Comparison of ENCODE assay signal across 39 cellular contexts in the genomic region with DNA sequence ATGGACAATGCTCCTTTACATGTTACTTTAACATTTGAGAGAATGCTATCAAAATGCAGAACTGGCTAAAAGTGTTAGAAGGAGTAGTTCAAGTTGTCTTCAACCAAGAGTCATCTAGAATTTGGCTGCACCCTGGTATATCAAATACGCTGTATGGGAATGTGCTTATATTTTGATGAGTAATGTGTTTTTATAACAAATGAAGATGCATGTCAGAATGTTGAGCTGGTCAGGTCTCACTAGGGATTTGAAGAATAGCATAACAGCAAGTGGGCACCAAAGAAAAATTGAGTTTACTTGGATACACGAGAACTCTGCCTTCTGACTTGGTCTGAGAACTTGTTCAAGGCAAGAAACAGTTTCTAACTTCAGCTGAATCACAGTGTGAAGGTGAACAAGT.
DNase-seq lines count a peak whose midpoint lies in the region; ATAC-seq, FAIRE-seq and TF ChIP-seq lines count a peak whose summit lies in the region.
"Had no signal": no experiment of that assay in that cellular context is flagged by ENCODE, and none has a peak within 500 bp of the region (broad histone marks: within the 10 kb centered on the region; RNA-seq: fewer than 3 reads in every experiment).

No MANE protein-coding gene starts in this region.

- intact Hi-C loops in HepG2 (cut with micrococcal nuclease; ENCODE audit: unreplicated experiment) (no loop called here), right lobe of liver (cut with DNase I) (no loop called here)
- intact Hi-C loops in activated CD4-positive, alpha-beta memory T cell treated with anti-CD3 and anti-CD28 coated beads for 36 hours (cut with micrococcal nuclease): no loop called here

- no peak overlapping the region for H2AFZ ChIP-seq in HepG2 (ENCODE audit: low read length)

- H3K27ac ChIP-seq in HepG2 (ENCODE audit: extremely low read length, insufficient read depth, low read length) (no peak overlapping the region), right lobe of liver (no peak overlapping the region)
- H3K27ac ChIP-seq: ovary, stomach, thyroid gland, uterus, VCaP had no signal

- no peaks in the 10 kb centered on the region for H3K79me2 ChIP-seq in HepG2 (ENCODE audit: insufficient read depth, low read length)

- CTCF ChIA-PET in HepG2 (lab: Yijun Ruan, JAX; ENCODE audit: low intra/inter-chr PET ratio, low total read pairs): no interaction called here
- CTCF ChIA-PET in activated CD4-positive, alpha-beta memory T cell treated with anti-CD3 and anti-CD28 coated beads for 36 hours (lab: Charles Lee): no interaction called here

- TF ChIP-seq CTCF in HepG2 (CRISPR knock-in tag; IDR thresholded peaks at IDR 0.05): no peak
- TF ChIP-seq CTCF in right lobe of liver (IDR thresholded peaks at IDR 0.05): no peak

- H3K9me3 Mint-ChIP-seq in activated CD4-positive, alpha-beta memory T cell treated with anti-CD3 and anti-CD28 coated beads for 36 hours: no peaks in the 10 kb centered on the region
- H3K9me3 Mint-ChIP-seq: activated T-helper 17 cell treated with anti-CD3 and anti-CD28 coated beads, Interleukin-2, amount 50 U/mL, for 72 hours; nephron progenitor cell had no signal

- no peak overlapping the region for H3K4me2 ChIP-seq in HepG2 (ENCODE audit: low read depth, low read length)

- H3K9me3 ChIP-seq in HepG2 (ENCODE audit: low read length): no peaks in the 10 kb centered on the region
- no peaks in the 10 kb centered on the region for H3K9me3 ChIP-seq in right lobe of liver
- H3K9me3 ChIP-seq: gastroesophageal sphincter, ovary, stomach, thyroid gland, uterus had no signal

- in situ Hi-C loops in HepG2 (cut with HindIII; ENCODE audit: extremely low pct_ligation_motif_present, low pct_unique_long_range_greater_than_20kb): loop anchor here (25.0 kb wide), 1 partner anchor 362 kb away; a partner anchor contains a TSS

- no peaks in the 10 kb centered on the region for H3K36me3 Mint-ChIP-seq in activated CD4-positive, alpha-beta memory T cell treated with anti-CD3 and anti-CD28 coated beads for 36 hours
- H3K36me3 Mint-ChIP-seq: CD4-positive, CD25-positive, alpha-beta regulatory T cell had no signal

- H3K27me3 ChIP-seq in HepG2 (ENCODE audit: control insufficient read depth in 1 of 2, insufficient read depth in 2 of 2, low read length in 2 of 2) (no peaks in the 10 kb centered on the region), right lobe of liver (no peaks in the 10 kb centered on the region)
- H3K27me3 ChIP-seq: gastroesophageal sphincter, ovary, stomach, thyroid gland, uterus had no signal

- H3K4me3 ChIP-seq in HepG2 (replicated peaks in 1 of 3; ENCODE audit: insufficient read depth in 1 of 3, low read depth in 2 of 3, low read length in 3 of 3) (no peak overlapping the region), right lobe of liver (no peak overlapping the region)
- H3K4me3 ChIP-seq: gastroesophageal sphincter, ovary, stomach, thyroid gland, uterus had no signal

- H3K4me3 Mint-ChIP-seq in activated CD4-positive, alpha-beta memory T cell treated with anti-CD3 and anti-CD28 coated beads for 36 hours: no peak overlapping the region
- H3K4me3 Mint-ChIP-seq: activated CD4-positive, alpha-beta T cell treated with anti-CD3 and anti-CD28 coated beads for 36 hours; activated CD8-positive, alpha-beta T cell treated with anti-CD3 and anti-CD28 coated beads, Interleukin-2, amount 10 ng/mL, durations not matched to agents 7 days and 5 days; activated T-helper 17 cell treated with anti-CD3 and anti-CD28 coated beads, Interleukin-2, amount 50 U/mL, for 72 hours; CD4-positive, CD25-positive, alpha-beta regulatory T cell; nephron progenitor cell had no signal

- H3K27ac Mint-ChIP-seq in activated CD4-positive, alpha-beta memory T cell treated with anti-CD3 and anti-CD28 coated beads for 36 hours: no peak overlapping the region
- H3K27ac Mint-ChIP-seq: activated CD4-positive, alpha-beta T cell treated with anti-CD3 and anti-CD28 coated beads for 36 hours; activated CD8-positive, alpha-beta T cell treated with anti-CD3 and anti-CD28 coated beads, Interleukin-2, amount 10 ng/mL, durations not matched to agents 7 days and 5 days; activated T-helper 17 cell treated with anti-CD3 and anti-CD28 coated beads, Interleukin-2, amount 50 U/mL, for 72 hours; CD4-positive, CD25-positive, alpha-beta regulatory T cell; nephron progenitor cell had no signal

- TF ChIP-seq RAD21 in HepG2 (CRISPR knock-in tag; IDR thresholded peaks at IDR 0.05): no peak

- H3K27me3 Mint-ChIP-seq in activated CD4-positive, alpha-beta memory T cell treated with anti-CD3 and anti-CD28 coated beads for 36 hours: peaks cover 1% of the 10 kb centered on the region
- H3K27me3 Mint-ChIP-seq: CD4-positive, CD25-positive, alpha-beta regulatory T cell had no signal

- H4K20me1 ChIP-seq in HepG2 (ENCODE audit: insufficient read depth, low read length): no peaks in the 10 kb centered on the region

- TF ChIP-seq EP300 in HepG2 (IDR thresholded peaks at IDR 0.05; ENCODE audit: low read depth in 2 of 2, low read length in 2 of 2) (no peak), HepG2 (CRISPR knock-in tag; IDR thresholded peaks at IDR 0.05; ENCODE audit: borderline replicate concordance) (no peak)

- POLR2A ChIA-PET in HepG2 (lab: Yijun Ruan, JAX): interaction anchor here (0.6 kb wide), 1 partner anchor 346 kb away, joined by 4 read pairs; no protein-coding TSS in a partner anchor
- POLR2A ChIA-PET in activated CD4-positive, alpha-beta memory T cell treated with anti-CD3 and anti-CD28 coated beads for 36 hours (lab: Charles Lee): no interaction called here

- no peak for FAIRE-seq in HepG2 (lab: Jason Lieb, UNC)
- FAIRE-seq: A204.1, D721Med, GM18507 had no signal

- no peak overlapping the region for H3K9ac ChIP-seq in HepG2 (ENCODE audit: insufficient read depth, low read depth, low read length)

- DNase-seq in HepG2 (ENCODE audit: low spot score) (no peak), right lobe of liver (no peak), astrocyte of the hippocampus (ENCODE audit: low read depth, low spot score) (peak; percentile 18), fibroblast of the conjunctiva (ENCODE audit: low read depth) (peak; percentile 36)
- no peak for DNase-seq in activated CD4-positive, alpha-beta memory T cell treated with anti-CD3 and anti-CD28 coated beads for 36 hours
- DNase-seq in stimulated activated CD4-positive, alpha-beta T cell treated with anti-CD3 and anti-CD28 coated beads, Interleukin-4, amount 100 ng/mL, for 24 hours: no peak
- DNase-seq: activated CD4-positive, alpha-beta T cell treated with anti-CD3 and anti-CD28 coated beads for 36 hours; activated CD8-positive, alpha-beta T cell treated with anti-CD3 and anti-CD28 coated beads, Interleukin-2, amount 10 ng/mL, durations not matched to agents 7 days and 5 days; activated naive CD4-positive, alpha-beta T cell treated with anti-CD3 and anti-CD28 coated beads, Interleukin-2, amount 50 U/mL, for 16 hours; AML-193; amygdala; caudate nucleus; CD4-positive, CD25-positive, alpha-beta regulatory T cell; dermis blood vessel endothelial cell; DND-41; H7; hippocampal formation; left colon; mesenchymal stem cell; MV-4-11; NCI-H1436; NCI-H2081; NCI-H2227 treated with DMSO at 0.1 percent for 48 hours; nephron progenitor cell; ovary; SHP77; stomach; SW 1271; thyroid gland; uterus had no signal

- H3K4me1 Mint-ChIP-seq in activated CD4-positive, alpha-beta memory T cell treated with anti-CD3 and anti-CD28 coated beads for 36 hours (ENCODE audit: low read depth): no peaks in the 10 kb centered on the region
- H3K4me1 Mint-ChIP-seq: activated CD4-positive, alpha-beta T cell treated with anti-CD3 and anti-CD28 coated beads for 36 hours; activated T-helper 17 cell treated with anti-CD3 and anti-CD28 coated beads, Interleukin-2, amount 50 U/mL, for 72 hours; CD4-positive, CD25-positive, alpha-beta regulatory T cell had no signal

- no peak for ATAC-seq in HepG2
- ATAC-seq in right lobe of liver: no peak
- no peak for ATAC-seq in GM21825 (IDR thresholded peaks at IDR 0.05; ENCODE audit: unreplicated experiment)
- ATAC-seq in HG02870 (IDR thresholded peaks at IDR 0.05; ENCODE audit: unreplicated experiment): no peak
- ATAC-seq: activated CD4-positive, alpha-beta T cell treated with anti-CD3 and anti-CD28 coated beads for 36 hours; activated CD8-positive, alpha-beta T cell treated with anti-CD3 and anti-CD28 coated beads, Interleukin-2, amount 10 ng/mL, durations not matched to agents 7 days and 5 days; activated T-helper 17 cell treated with anti-CD3 and anti-CD28 coated beads, Interleukin-2, amount 50 U/mL, for 72 hours; esophagus mucosa; gastroesophageal sphincter; left colon had no signal

- TF ChIP-seq POLR2A in HepG2 (IDR thresholded peaks at IDR 0.05; ENCODE audit: insufficient read depth in 1 of 2, low read depth in 2 of 2, low read length in 2 of 2): no peak
- no peak for TF ChIP-seq POLR2A in right lobe of liver (IDR thresholded peaks at IDR 0.05)

- H3K36me3 ChIP-seq in HepG2 (replicated peaks in 1 of 2; ENCODE audit: control insufficient read depth in 1 of 2, insufficient read depth in 2 of 2, low read length in 2 of 2) (no peaks in the 10 kb centered on the region), right lobe of liver (no peaks in the 10 kb centered on the region)
- H3K36me3 ChIP-seq: gastroesophageal sphincter, ovary, stomach, thyroid gland, uterus had no signal

- H3K4me1 ChIP-seq in HepG2 (ENCODE audit: insufficient read depth, low read length) (no peaks in the 10 kb centered on the region), right lobe of liver (no peaks in the 10 kb centered on the region)
- H3K4me1 ChIP-seq: thyroid gland, uterus had no signal

- no TSS peak for BruUV-seq in HepG2 (replicated peaks; lab: Mats Ljungman, UMichigan)

- WGBS in HepG2 (ENCODE audit: low lambda C conversion rate): 40% methylated on average over 2 of the region's 2 CpGs
- 56% methylated on average over 2 of the region's 2 CpGs for WGBS in right lobe of liver (ENCODE audit: insufficient coverage, low coverage, low lambda C conversion rate, missing lambda C conversion rate)

TF ChIP-seq in HepG2, 621 proteins besides CTCF, POLR2A, EP300 and RAD21:
- TF ChIP-seq ZNF724P (CRISPR knock-in tag; IDR thresholded peaks at IDR 0.05; ENCODE audit: borderline replicate concordance) (no peak), MAFK (conservative IDR thresholded peaks at IDR 0.05 in 1 of 2, IDR thresholded peaks at IDR 0.05 in 1 of 2; ENCODE audit: low read length in 2 of 2) (peak; percentile 56 to 64), MAFF (IDR thresholded peaks at IDR 0.05; ENCODE audit: low read depth, low read length) (peak; percentile 68)

Comparison
In these comparisons a context has a peak if more than half of its experiments do, and no peak if none do; other contexts are left out.
1. DNase-seq: peak in astrocyte of the hippocampus (single experiment) and fibroblast of the conjunctiva (single experiment); none in HepG2 (single experiment), right lobe of liver (0 of 3), activated CD4-positive, alpha-beta memory T cell treated with anti-CD3 and anti-CD28 coated beads for 36 hours (single experiment) and stimulated activated CD4-positive, alpha-beta T cell treated with anti-CD3 and anti-CD28 coated beads, Interleukin-4, amount 100 ng/mL, for 24 hours (single experiment).